Comparison of ENCODE assay signal across 12 cellular contexts in the genomic region with DNA sequence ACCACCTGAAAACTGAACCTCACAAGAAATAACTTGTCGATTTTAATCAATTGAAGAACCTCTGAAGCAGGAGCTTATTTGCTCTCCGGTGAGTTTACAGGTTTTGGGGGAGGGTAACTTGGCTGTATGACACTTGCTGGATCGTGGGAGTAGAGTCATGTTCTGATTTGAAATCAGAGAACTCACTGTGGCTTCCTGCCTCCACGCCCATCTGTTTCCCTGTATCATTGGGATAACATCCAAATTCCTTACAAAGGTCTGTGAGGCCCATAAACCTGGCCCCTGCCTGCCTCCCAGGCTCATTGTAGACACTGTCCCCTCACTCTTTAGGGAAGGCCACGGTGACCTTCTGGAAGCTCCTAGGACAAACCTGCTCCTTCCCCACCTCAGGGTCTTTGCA. TPM values are rescaled to one million over a fixed set of nuclear protein-coding genes. Genes with fewer than 3 reads are reported as not detected.
DNase-seq lines count a peak whose midpoint lies in the region; ATAC-seq, FAIRE-seq and TF ChIP-seq lines count a peak whose summit lies in the region.
"Had no signal": no experiment of that assay in that cellular context is flagged by ENCODE, and none has a peak within 500 bp of the region (broad histone marks: within the 10 kb centered on the region; RNA-seq: fewer than 3 reads in every experiment).

No MANE protein-coding gene starts in this region.

- H3K4me3 ChIP-seq in A549 (no peak overlapping the region), A673 (ENCODE audit: low read depth, low read length, poor library complexity, severe bottlenecking) (no peak overlapping the region), neural progenitor cell (no peak overlapping the region)
- H3K4me3 ChIP-seq: heart right ventricle, lung had no signal

- H3F3A ChIP-seq in neural progenitor cell (ENCODE audit: low read depth) = no peaks in the 10 kb centered on the region

- intact Hi-C loops in A673 (cut with micrococcal nuclease; ENCODE audit: unreplicated experiment) = no loop called here
- intact Hi-C loops in Right ventricle myocardium inferior (cut with DNase I) = no loop called here

- H3K27ac ChIP-seq in A549 (peak overlapping the region; percentile 70 to 72; a peak in 4 of 6 replicates), RWPE1 (peak overlapping the region; percentile 80), A673 (ENCODE audit: low read depth, low read length, poor library complexity, severe bottlenecking) (no peak overlapping the region), neural progenitor cell (no peak overlapping the region)
- H3K27ac ChIP-seq: heart right ventricle had no signal

- H3K4me2 ChIP-seq in A549 (peak overlapping the region; percentile 29; the same call in 2 of the 3 replicates), neural progenitor cell (no peak overlapping the region)

- H2AFZ ChIP-seq in neural progenitor cell (replicated peaks) = no peak overlapping the region

- POLR2A ChIA-PET in A549 (lab: Yijun Ruan, JAX) (no interaction called here), RWPE1 (lab: Yijun Ruan, JAX; ENCODE audit: low non-redundant PET) (no interaction called here), A673 (lab: Charles Lee; ENCODE audit: low non-redundant PET) (no interaction called here)

- no peaks in the 10 kb centered on the region for H4K20me1 ChIP-seq in neural progenitor cell (ENCODE audit: low read depth)

- no peaks in the 10 kb centered on the region for H3K9me3 Mint-ChIP-seq in neural progenitor cell
- H3K9me3 Mint-ChIP-seq: CD4-positive, alpha-beta T cell; T-cell had no signal

- FAIRE-seq in A549 (lab: Jason Lieb, UNC) = no peak

- no peak overlapping the region for H3K4me3 Mint-ChIP-seq in neural progenitor cell
- H3K4me3 Mint-ChIP-seq: CD4-positive, alpha-beta T cell; T-cell had no signal

- BruUV-seq in A673 (replicated peaks; lab: Mats Ljungman, UMichigan) = no TSS peak

- H3K9ac ChIP-seq in neural progenitor cell = no peak overlapping the region

- peaks cover 27% of the 10 kb centered on the region for H3K4me1 ChIP-seq in A549
- H3K4me1 ChIP-seq in A673 (ENCODE audit: insufficient read depth, low read length, poor library complexity, severe bottlenecking) = peaks cover 7% of the 10 kb centered on the region
- H3K4me1 ChIP-seq in neural progenitor cell = no peaks in the 10 kb centered on the region

- peaks cover 11% of the 10 kb centered on the region for H3K27me3 Mint-ChIP-seq in neural progenitor cell (ENCODE audit: insufficient read depth, low read depth)
- H3K27me3 Mint-ChIP-seq: CD4-positive, alpha-beta T cell; T-cell had no signal

- no peak overlapping the region for H3K27ac Mint-ChIP-seq in neural progenitor cell
- H3K27ac Mint-ChIP-seq: CD4-positive, alpha-beta T cell; T-cell had no signal

- 43% methylated on average over 5 of the region's 5 CpGs for WGBS in A549 (ENCODE audit: missing lambda C conversion rate)

- no peak for TF ChIP-seq EP300 in A549 (IDR thresholded peaks at IDR 0.05)

- H3K27me3 ChIP-seq in A673 (replicated peaks; ENCODE audit: insufficient read depth, low read depth, low read length, poor library complexity) (no peaks in the 10 kb centered on the region), neural progenitor cell (peaks cover 25% of the 10 kb centered on the region)

- TF ChIP-seq RAD21 in A549 (conservative IDR thresholded peaks at IDR 0.05 in 1 of 2, IDR thresholded peaks at IDR 0.05 in 1 of 2) = no peak

- H3K79me2 ChIP-seq in neural progenitor cell (ENCODE audit: low read depth) = no peaks in the 10 kb centered on the region

- no peak for ATAC-seq in A549
- peak; percentile 19 for ATAC-seq in esophagus mucosa
- ATAC-seq in Right ventricle myocardium inferior = no peak
- ATAC-seq: heart right ventricle, T-cell had no signal

- H3K36me3 ChIP-seq in A673 (ENCODE audit: insufficient read depth, low read length, poor library complexity, severe bottlenecking) = no peaks in the 10 kb centered on the region
- H3K36me3 ChIP-seq in neural progenitor cell = no peaks in the 10 kb centered on the region
- H3K36me3 ChIP-seq: heart right ventricle had no signal

- CTCF ChIA-PET in A549 (lab: Yijun Ruan, JAX) = interaction anchor here (0.8 to 2.8 kb wide), 7 partner anchors 20 to 286 kb away, joined by 3 to 15 read pairs (median 4); no protein-coding TSS in a partner anchor
- CTCF ChIA-PET in RWPE1 (lab: Yijun Ruan, JAX) = interaction anchor here (0.7 kb wide), 1 partner anchor 13 kb away, joined by 3 read pairs; no protein-coding TSS in a partner anchor
- CTCF ChIA-PET in A673 (lab: Charles Lee) = interaction anchor here (0.6 kb wide), 1 partner anchor 34 kb away, joined by 3 read pairs; no protein-coding TSS in a partner anchor

- no peak for TF ChIP-seq POLR2A in A549 (IDR thresholded peaks at IDR 0.05; ENCODE audit: low read length)

- H3K4me1 Mint-ChIP-seq in neural progenitor cell = peaks cover 7% of the 10 kb centered on the region

- TF ChIP-seq CTCF in A549 (IDR thresholded peaks at IDR 0.05) (no peak), RWPE1 (conservative IDR thresholded peaks at IDR 0.05; ENCODE audit: low read depth) (no peak), A673 (conservative IDR thresholded peaks at IDR 0.05; ENCODE audit: low read depth, low read length) (no peak), neural progenitor cell (IDR thresholded peaks at IDR 0.05) (no peak)

- H3K36me3 Mint-ChIP-seq in neural progenitor cell = no peaks in the 10 kb centered on the region
- H3K36me3 Mint-ChIP-seq: T-cell had no signal

- H3K9me3 ChIP-seq in A549 = no peaks in the 10 kb centered on the region
- H3K9me3 ChIP-seq in A673 (ENCODE audit: low read depth, low read length, poor library complexity, severe bottlenecking) = no peaks in the 10 kb centered on the region
- no peaks in the 10 kb centered on the region for H3K9me3 ChIP-seq in neural progenitor cell (ENCODE audit: low read depth)
- H3K9me3 ChIP-seq: heart right ventricle had no signal

- no peak for DNase-seq in A549 (ENCODE audit: low read depth in 1 of 2, low spot score in 1 of 2)
- DNase-seq in EL = peak; percentile 51
- DNase-seq in RWPE1 (ENCODE audit: low spot score) = peak; percentile 25
- no peak for DNase-seq in A673 (ENCODE audit: low spot score)
- no peak for DNase-seq in GM19240 (ENCODE audit: insufficient read length, low spot score)
- DNase-seq in Right ventricle myocardium inferior (ENCODE audit: missing footprints) = no peak
- no peak for DNase-seq in neural progenitor cell (ENCODE audit: low spot score)
- DNase-seq: CD4-positive, alpha-beta T cell; heart right ventricle; T-cell had no signal

TF ChIP-seq in A549, 52 proteins besides CTCF, POLR2A, EP300 and RAD21:
- TF ChIP-seq RFX5 (IDR thresholded peaks at IDR 0.05) = no peak
- no peak for TF ChIP-seq RARB (CRISPR knock-in tag; IDR thresholded peaks at IDR 0.05)
- TF ChIP-seq ZNF302 (CRISPR knock-in tag; IDR thresholded peaks at IDR 0.05) = no peak
TF ChIP-seq in A549: peak in this region for 0.

RNA-seq across cellular contexts. Expression of gene C17orf67, which starts 48.3 kb away (rescaled TPM):
- 1.8 and 2.9 TPM in 2 replicates for polyA plus RNA-seq in A549 (2011; rRNA removed)
- polyA plus RNA-seq in A549 (2012; cell fraction: cytosol; rRNA removed) = 1.8 and 1.9 TPM in 2 replicates
- polyA plus RNA-seq in A549 (2012; cell fraction: nucleus; rRNA removed) = 2.5 and 2.8 TPM in 2 replicates
- 2.4 to 2.8 TPM (median 2.6 TPM) in 3 replicates for polyA plus RNA-seq in A549 (2017; fragmentation: RNase III; extraction: RNeasy Plus Mini Kit Qiagen cat#74134 plus additional on column Dnase treatment)
- polyA minus RNA-seq in A549 (2011; rRNA and poly(A)+ RNA removed) = 0.88 and 1.8 TPM in 2 replicates
- 0.52 TPM for total RNA-seq in esophagus mucosa
- total RNA-seq in A673 (2021) = 2.7 TPM in 2 replicates
- 1.1 TPM for total RNA-seq in Right ventricle myocardium inferior
- 0.59 and 1.4 TPM in 2 replicates for total RNA-seq in neural progenitor cell (ENCODE audit: low replicate concordance)

RNA-seq across cellular contexts. Expression of gene DGKE, which starts 48.6 kb away (rescaled TPM):
- polyA plus RNA-seq in A549 (2011; rRNA removed) = 4.6 and 5.8 TPM in 2 replicates
- 2.0 and 2.3 TPM in 2 replicates for polyA plus RNA-seq in A549 (2012; cell fraction: cytosol; rRNA removed)
- 7.5 and 8.1 TPM in 2 replicates for polyA plus RNA-seq in A549 (2012; cell fraction: nucleus; rRNA removed)
- 3.4 to 4.0 TPM (median 3.7 TPM) in 3 replicates for polyA plus RNA-seq in A549 (2017; fragmentation: RNase III; extraction: RNeasy Plus Mini Kit Qiagen cat#74134 plus additional on column Dnase treatment)
- polyA minus RNA-seq in A549 (2011; rRNA and poly(A)+ RNA removed) = 2.8 and 3.7 TPM in 2 replicates
- 3.1 TPM for total RNA-seq in esophagus mucosa
- total RNA-seq in A673 (2021) = 9.7 and 10.0 TPM in 2 replicates
- 3.0 TPM for total RNA-seq in Right ventricle myocardium inferior
- 4.5 and 7.5 TPM in 2 replicates for total RNA-seq in neural progenitor cell (ENCODE audit: low replicate concordance)

Comparison
In these comparisons a context has a peak if more than half of its experiments do, and no peak if none do; other contexts are left out.
1. DNase-seq: peak in EL (single experiment) and RWPE1 (single experiment); none in A549 (0 of 2), A673 (single experiment), GM19240 (single experiment), Right ventricle myocardium inferior (single experiment) and neural progenitor cell (single experiment).
2. H3K27ac ChIP-seq: peak in A549 (2 of 2) and RWPE1 (single experiment); none in A673 (single experiment) and neural progenitor cell (single experiment).